In genomic region chr16:1363501-1364041, GRCh38 we compare ENCODE assay signal across 9 cellular contexts. TPM values are rescaled to one million over a fixed set of nuclear protein-coding genes. Genes with fewer than 3 reads are reported as not detected.
DNase-seq lines count a peak whose midpoint lies in the region; ATAC-seq, FAIRE-seq and TF ChIP-seq lines count a peak whose summit lies in the region.
"Had no signal": no experiment of that assay in that cellular context is flagged by ENCODE, and none has a peak within 500 bp of the region (broad histone marks: within the 10 kb centered on the region; RNA-seq: fewer than 3 reads in every experiment).

No MANE protein-coding gene starts in this region.

- FAIRE-seq in pancreas (lab: Jason Lieb, UNC), result no peak
- FAIRE-seq: islet of Langerhans had no signal

- TSS peak; percentile 24 for BruUV-seq in A673 (replicated peaks; lab: Mats Ljungman, UMichigan)

- H3K4me3 ChIP-seq in A673 (ENCODE audit: low read depth, low read length, poor library complexity, severe bottlenecking), result no peak overlapping the region
- no peak overlapping the region for H3K4me3 ChIP-seq in NT2/D1 (ENCODE audit: insufficient read length, low read depth)
- no peak overlapping the region for H3K4me3 ChIP-seq in fibroblast of mammary gland (ENCODE audit: control insufficient read depth, low read depth, low read length)
- no peak overlapping the region for H3K4me3 ChIP-seq in pancreas

- ATAC-seq in pancreas (peak; percentile 81 to 95 (median 90)), GM21381 (IDR thresholded peaks at IDR 0.05; ENCODE audit: unreplicated experiment) (no peak), GM18868 (IDR thresholded peaks at IDR 0.05; ENCODE audit: unreplicated experiment) (no peak)

- H3K27ac ChIP-seq in A673 (ENCODE audit: low read depth, low read length, poor library complexity, severe bottlenecking) (no peak overlapping the region), pancreas (no peak overlapping the region)

- H3K9me3 ChIP-seq in A673 (ENCODE audit: low read depth, low read length, poor library complexity, severe bottlenecking), result no peaks in the 10 kb centered on the region
- H3K9me3 ChIP-seq in NT2/D1 (ENCODE audit: insufficient read depth, low read length), result no peaks in the 10 kb centered on the region
- no peaks in the 10 kb centered on the region for H3K9me3 ChIP-seq in pancreas

- CTCF ChIA-PET in A673 (lab: Charles Lee), result interaction anchor here (0.7 to 1.0 kb wide), 2 partner anchors 16 to 32 kb away, joined by 3 to 4 read pairs; no protein-coding TSS in a partner anchor

- intact Hi-C loops in A673 (cut with micrococcal nuclease; ENCODE audit: unreplicated experiment) (no loop called here), pancreas (cut with DNase I) (no loop called here)

- H3K27me3 ChIP-seq in A673 (replicated peaks; ENCODE audit: insufficient read depth, low read depth, low read length, poor library complexity) (no peaks in the 10 kb centered on the region), NT2/D1 (ENCODE audit: insufficient read depth, insufficient read length) (no peaks in the 10 kb centered on the region), pancreas (no peaks in the 10 kb centered on the region)

- H3K4me1 Mint-ChIP-seq in activated T-cell treated with anti-CD3 and anti-CD28 coated beads, Interleukin-2, amount 50 U/mL, for 24 hours (ENCODE audit: low read depth), result peaks cover 9% of the 10 kb centered on the region

- DNase-seq in A673 (ENCODE audit: low spot score), result peak; percentile 62
- DNase-seq in GM13976 (ENCODE audit: low spot score), result peak; percentile 91
- peak; percentile 40 for DNase-seq in NT2/D1 (ENCODE audit: low read depth, low spot score)
- DNase-seq in activated T-cell treated with anti-CD3 and anti-CD28 coated beads, Interleukin-2, amount 50 U/mL, for 24 hours, result peak; percentile 84
- DNase-seq in fibroblast of mammary gland (ENCODE audit: low read depth), result peak; percentile 29
- peak in 5 of 6 donors; percentile 24 to 89 (median 70) for DNase-seq in pancreas

- no peak overlapping the region for H3K4me3 Mint-ChIP-seq in activated T-cell treated with anti-CD3 and anti-CD28 coated beads, Interleukin-2, amount 50 U/mL, for 24 hours

- POLR2A ChIA-PET in A673 (lab: Charles Lee; ENCODE audit: low non-redundant PET), result no interaction called here

- in situ Hi-C loops in GM13976 (cut with MboI; ENCODE audit: low sequenced_read_pairs, unreplicated experiment), result no loop called here

- no peaks in the 10 kb centered on the region for H3K27me3 Mint-ChIP-seq in activated T-cell treated with anti-CD3 and anti-CD28 coated beads, Interleukin-2, amount 50 U/mL, for 24 hours

- H3K9me3 Mint-ChIP-seq in activated T-cell treated with anti-CD3 and anti-CD28 coated beads, Interleukin-2, amount 50 U/mL, for 24 hours, result no peaks in the 10 kb centered on the region

- H3K4me1 ChIP-seq in A673 (ENCODE audit: insufficient read depth, low read length, poor library complexity, severe bottlenecking), result no peaks in the 10 kb centered on the region
- H3K4me1 ChIP-seq in NT2/D1 (ENCODE audit: insufficient read depth, insufficient read length), result peaks cover 2% of the 10 kb centered on the region
- H3K4me1 ChIP-seq in pancreas, result no peaks in the 10 kb centered on the region

- peaks cover 78% of the 10 kb centered on the region for H3K36me3 ChIP-seq in A673 (ENCODE audit: insufficient read depth, low read length, poor library complexity, severe bottlenecking)
- peaks cover 80% of the 10 kb centered on the region for H3K36me3 ChIP-seq in NT2/D1 (ENCODE audit: insufficient read depth, insufficient read length, low read length)
- H3K36me3 ChIP-seq in pancreas, result peaks cover 0 to 30% (median 7%) of the 10 kb centered on the region in 3 donors

- WGBS in pancreas, 2 donors, result 41 to 43% methylated on average over 15 to 18 of the region's 18 CpGs

- no peak overlapping the region for H3K9ac ChIP-seq in NT2/D1 (ENCODE audit: insufficient read length, low read depth)

- peak; percentile 91 for TF ChIP-seq CTCF in A673 (conservative IDR thresholded peaks at IDR 0.05; ENCODE audit: low read depth, low read length)
- peak; percentile 91 for TF ChIP-seq CTCF in GM13976 (IDR thresholded peaks at IDR 0.05; ENCODE audit: borderline replicate concordance, control extremely low read depth, extremely low read depth, insufficient read depth, missing control alignments)
- peak; percentile 59 for TF ChIP-seq CTCF in fibroblast of mammary gland (conservative IDR thresholded peaks at IDR 0.05; ENCODE audit: control insufficient read depth, insufficient read depth, low read depth, low read length)
- TF ChIP-seq CTCF in pancreas (IDR thresholded peaks at IDR 0.05), result peak; percentile 60 to 72 (median 64)

- peak overlapping the region; percentile 80 for H3K27ac Mint-ChIP-seq in activated T-cell treated with anti-CD3 and anti-CD28 coated beads, Interleukin-2, amount 50 U/mL, for 24 hours

- peaks cover 76% of the 10 kb centered on the region for H3K36me3 Mint-ChIP-seq in activated T-cell treated with anti-CD3 and anti-CD28 coated beads, Interleukin-2, amount 50 U/mL, for 24 hours (ENCODE audit: low read depth)

RNA-seq across cellular contexts. Expression of gene GNPTG, which starts 11.8 kb away (rescaled TPM):
- total RNA-seq in A673 (2021) (20.9 and 32.7 TPM in 2 replicates), pancreas (10 to 100 TPM; 28.0 to 51.5 (median 36.2) TPM)
- polyA plus RNA-seq in pancreas, result 10 to 100 TPM; 58.2 to 75.3 TPM

RNA-seq across cellular contexts. Expression of gene TSR3, which starts 11.9 kb away (rescaled TPM):
- total RNA-seq in A673 (2021) (55.0 and 57.2 TPM in 2 replicates), pancreas (10 to 100 TPM; 22.2 to 32.3 (median 29.4) TPM)
- 10 to 100 TPM; 34.1 to 40.9 TPM for polyA plus RNA-seq in pancreas

RNA-seq across cellular contexts. Expression of gene BAIAP3, which starts 30.1 kb away (rescaled TPM):
- total RNA-seq in A673 (2021) (2.0 and 3.7 TPM in 2 replicates), pancreas (10 to 100 TPM in 3 of 6 donors, 1 to 10 TPM in 3; 2.1 to 13.1 (median 9.4) TPM)
- 100 to 1,000 TPM in 1 of 2 donors, 10 to 100 TPM in 1; 47.4 to 110 TPM for polyA plus RNA-seq in pancreas

RNA-seq across cellular contexts. Expression of gene UNKL, which starts 50.9 kb away (rescaled TPM):
- total RNA-seq in A673 (2021) (86.7 and 88.5 TPM in 2 replicates), pancreas (10 to 100 TPM in 3 of 6 donors, 1 to 10 TPM in 3; 4.4 to 22.1 (median 10.2) TPM)
- 10 to 100 TPM in 1 of 2 donors, 1 to 10 TPM in 1; 7.6 to 15.2 TPM for polyA plus RNA-seq in pancreas

RNA-seq across cellular contexts. Expression of gene UBE2I, which starts 54.1 kb away (rescaled TPM):
- total RNA-seq in A673 (2021) (348 and 361 TPM in 2 replicates), pancreas (10 to 100 TPM; 30.0 to 57.9 (median 36.1) TPM)
- polyA plus RNA-seq in pancreas, result 10 to 100 TPM; 35.3 to 42.0 TPM

Comparison
In these comparisons a context has a peak if more than half of its experiments do, and no peak if none do; other contexts are left out.
1. DNase-seq: peak in every context shown above with its lines; median percentile 91 in GM13976; 84 in activated T-cell treated with anti-CD3 and anti-CD28 coated beads, Interleukin-2, amount 50 U/mL, for 24 hours; 70 in pancreas; 62 in A673; 40 in NT2/D1; 29 in fibroblast of mammary gland.
2. ATAC-seq: peak in pancreas (4 of 4); none in GM21381 (single experiment) and GM18868 (single experiment).
3. Peak in every context shown above with its lines, with median percentiles within 50 percentile points of each other: CTCF ChIP-seq.